ENCODE assay signal across 11 cellular contexts in the genomic region with DNA sequence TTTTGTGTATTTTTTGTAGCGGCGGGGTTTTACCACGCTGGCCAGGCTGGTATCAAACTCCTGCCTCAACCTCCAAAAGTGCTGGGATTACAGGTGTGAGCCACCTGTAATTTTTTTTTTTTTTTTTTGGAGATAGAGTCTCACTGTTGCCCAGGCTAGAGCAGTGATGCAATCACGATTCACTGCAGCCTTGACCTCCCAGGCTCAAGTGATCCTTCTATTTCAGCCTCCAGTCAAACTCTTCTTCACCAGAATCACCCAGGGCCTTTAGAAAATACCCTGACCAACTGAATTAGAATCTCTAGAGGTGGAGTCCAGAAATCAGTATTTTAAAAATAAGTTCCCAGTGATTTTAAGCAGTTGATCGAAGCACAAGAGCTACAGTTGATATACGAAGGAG. TPM values are rescaled to one million over a fixed set of nuclear protein-coding genes. Genes with fewer than 3 reads are reported as not detected.
A peak's percentile ranks its signal among the peaks of the same experiment; 100 is the strongest.
DNase-seq lines count a peak whose midpoint lies in the region; ATAC-seq, FAIRE-seq and TF ChIP-seq lines count a peak whose summit lies in the region.
"Had no signal": no experiment of that assay in that cellular context is flagged by ENCODE, and none has a peak within 500 bp of the region (broad histone marks: within the 10 kb centered on the region; RNA-seq: fewer than 3 reads in every experiment).

No MANE protein-coding gene starts in this region.

- no peak overlapping the region for H4K5ac ChIP-seq in H1 (ENCODE audit: insufficient read length, low read depth, low read length)

- H3K36me3 ChIP-seq in H1 (ENCODE audit: control insufficient read depth in 2 of 4, insufficient read depth in 4 of 4, low read length in 3 of 4) (peaks cover 0 to 7% (median 1%) of the 10 kb centered on the region in 4 experiments; a peak in 3 of 8 replicates), neutrophil (peaks cover 18% of the 10 kb centered on the region)

- H4K8ac ChIP-seq in H1 (ENCODE audit: extremely low read depth, insufficient read depth, low read length) = no peak overlapping the region

- H3K9ac ChIP-seq in H1 (replicated peaks in 1 of 4; ENCODE audit: extremely low read depth in 1 of 4, low read depth in 3 of 4, low read length in 3 of 4) = no peak overlapping the region

- no peak overlapping the region for H3K56ac ChIP-seq in H1 (replicated peaks; ENCODE audit: insufficient read length, low read depth, low read length)

- H3K4me2 ChIP-seq in H1 (ENCODE audit: insufficient read depth in 1 of 2, low read depth in 2 of 2, low read length in 2 of 2) = no peak overlapping the region; a peak in 1 of 4 replicates

- FAIRE-seq in H1 (lab: Jason Lieb, UNC) = no peak

- H2BK12ac ChIP-seq in H1 (ENCODE audit: low read depth, low read length) = no peak overlapping the region

- H4K91ac ChIP-seq in H1 (replicated peaks; ENCODE audit: insufficient read length, low read length) = no peak overlapping the region

- H2BK20ac ChIP-seq in H1 (ENCODE audit: low read length) = no peak overlapping the region

- peak overlapping the region; percentile 26 for H3K27ac Mint-ChIP-seq in stimulated activated naive CD8-positive, alpha-beta T cell treated with anti-CD3 and anti-CD28 coated beads, Interleukin-15, Interleukin-2, amounts not matched to agents 100 ng/mL and 50 ng/mL, for 24 hours
- peak overlapping the region in 1 of 6 donors; percentile 2 for H3K27ac Mint-ChIP-seq in immature natural killer cell

- no peak overlapping the region for H3K23ac ChIP-seq in H1 (ENCODE audit: insufficient read length)

- no peak overlapping the region for H3K4me3 Mint-ChIP-seq in stimulated activated naive CD8-positive, alpha-beta T cell treated with anti-CD3 and anti-CD28 coated beads, Interleukin-15, Interleukin-2, amounts not matched to agents 100 ng/mL and 50 ng/mL, for 24 hours
- no peak overlapping the region for H3K4me3 Mint-ChIP-seq in immature natural killer cell
- H3K4me3 Mint-ChIP-seq: stimulated activated naive CD8-positive, alpha-beta T cell treated with anti-CD3 and anti-CD28 coated beads, Interleukin-15, amount 100 ng/mL, for 72 hours had no signal

- no peak overlapping the region for H2BK120ac ChIP-seq in H1 (replicated peaks; ENCODE audit: low read depth, low read length)

- H3K4ac ChIP-seq in H1 (replicated peaks; ENCODE audit: insufficient read length, low read depth, low read length) = no peak overlapping the region

- no peak overlapping the region for H2BK15ac ChIP-seq in H1 (ENCODE audit: low read length)

- no peak overlapping the region for H3K27ac ChIP-seq in H1 (ENCODE audit: low read depth, low read length)
- H3K27ac ChIP-seq in neutrophil = peak overlapping the region; percentile 87

- H3K4me1 ChIP-seq in H1 (replicated peaks in 1 of 4; ENCODE audit: control insufficient read depth in 3 of 4, insufficient read depth in 4 of 4, low read length in 3 of 4) (peaks cover 0 to 6% (median 1%) of the 10 kb centered on the region in 4 experiments; a peak in 3 of 7 replicates), neutrophil (ENCODE audit: control insufficient read depth in 1 of 2, insufficient read depth in 1 of 2, low read depth in 1 of 2, low read length in 1 of 2) (peaks cover 50 to 52% of the 10 kb centered on the region in 2 experiments)

- TF ChIP-seq RAD21 in H1 (IDR thresholded peaks at IDR 0.05 in 1 of 2, conservative IDR thresholded peaks at IDR 0.05 in 1 of 2; ENCODE audit: low read depth in 2 of 2, low read length in 2 of 2) = no peak

- H3K18ac ChIP-seq in H1 (ENCODE audit: extremely low read depth, low read length) = no peak overlapping the region

- 94% methylated on average over 6 of the region's 6 CpGs; no CpG with 5 or more reads in 1 of the 2 experiments for WGBS in H1 (ENCODE audit: extremely low coverage in 1 of 2, insufficient coverage in 1 of 2, insufficient read length in 1 of 2, insufficient replicate concordance in 2 of 2, low coverage in 1 of 2, low lambda C conversion rate in 2 of 2, missing lambda C conversion rate in 1 of 2), 2 experiments

- H3K9me3 Mint-ChIP-seq in stimulated activated naive CD8-positive, alpha-beta T cell treated with anti-CD3 and anti-CD28 coated beads, Interleukin-15, Interleukin-2, amounts not matched to agents 100 ng/mL and 50 ng/mL, for 24 hours = no peaks in the 10 kb centered on the region
- no peaks in the 10 kb centered on the region for H3K9me3 Mint-ChIP-seq in immature natural killer cell
- H3K9me3 Mint-ChIP-seq: stimulated activated naive CD8-positive, alpha-beta T cell treated with anti-CD3 and anti-CD28 coated beads, Interleukin-15, amount 100 ng/mL, for 72 hours had no signal

- ATAC-seq in stimulated activated naive CD8-positive, alpha-beta T cell treated with anti-CD3 and anti-CD28 coated beads, Interleukin-15, Interleukin-2, amounts not matched to agents 100 U/mL and 50 U/mL, for 24 hours = no peak
- ATAC-seq in left lobe of liver = no peak
- ATAC-seq: stimulated activated naive CD8-positive, alpha-beta T cell treated with anti-CD3 and anti-CD28 coated beads, Interleukin-15, amount 100 ng/mL, for 72 hours had no signal

- DNase-seq in stimulated activated naive CD8-positive, alpha-beta T cell treated with anti-CD3 and anti-CD28 coated beads, Interleukin-15, Interleukin-2, amounts not matched to agents 100 U/mL and 50 U/mL, for 24 hours = no peak
- DNase-seq in H1 (ENCODE audit: low read depth in 1 of 2, low spot score in 2 of 2) = no peak
- DNase-seq in effector CD4-positive, alpha-beta T cell = no peak
- no peak for DNase-seq in GM10266 (ENCODE audit: extremely low spot score)
- no peak for DNase-seq in immature natural killer cell
- DNase-seq in left lobe of liver (ENCODE audit: low spot score) = no peak
- DNase-seq: stimulated activated naive CD8-positive, alpha-beta T cell treated with anti-CD3 and anti-CD28 coated beads, Interleukin-15, amount 100 ng/mL, for 72 hours had no signal

- H2AK5ac ChIP-seq in H1 (ENCODE audit: low read depth, low read length) = no peak overlapping the region

- H3K9me3 ChIP-seq in H1 (ENCODE audit: insufficient read depth in 2 of 2, low read depth in 1 of 2, low read length in 1 of 2) (no peaks in the 10 kb centered on the region), neutrophil (no peaks in the 10 kb centered on the region)

- TF ChIP-seq POLR2A in H1 (IDR thresholded peaks at IDR 0.05; ENCODE audit: control extremely low read depth in 1 of 2, low read depth in 2 of 2, low read length in 2 of 2) = no peak

- H3K4me1 Mint-ChIP-seq in stimulated activated naive CD8-positive, alpha-beta T cell treated with anti-CD3 and anti-CD28 coated beads, Interleukin-15, Interleukin-2, amounts not matched to agents 100 ng/mL and 50 ng/mL, for 24 hours (ENCODE audit: low read depth) = peaks cover 61% of the 10 kb centered on the region
- H3K4me1 Mint-ChIP-seq in immature natural killer cell = peaks cover 52 to 66% of the 10 kb centered on the region in 2 donors

- peaks cover 3% of the 10 kb centered on the region; the same call in 1 of the 2 replicates for H3K23me2 ChIP-seq in H1 (ENCODE audit: low read depth, low read length)

- CTCF ChIA-PET in H1 (lab: Charles Lee; ENCODE audit: partially characterized antibody) = interaction anchor here (0.6 to 11.7 kb wide), 14 partner anchors 10 to 382 kb away, joined by 3 to 97 read pairs (median 4); partner anchors contain the start of genes HSPB9, KAT2A and NKIRAS2

- H2AFZ ChIP-seq in H1 (ENCODE audit: low read length) = no peak overlapping the region

- H3K14ac ChIP-seq in H1 (ENCODE audit: insufficient read length) = no peak overlapping the region

- no peaks in the 10 kb centered on the region for H3K27me3 Mint-ChIP-seq in stimulated activated naive CD8-positive, alpha-beta T cell treated with anti-CD3 and anti-CD28 coated beads, Interleukin-15, Interleukin-2, amounts not matched to agents 100 ng/mL and 50 ng/mL, for 24 hours
- H3K27me3 Mint-ChIP-seq in immature natural killer cell (ENCODE audit: low read depth in 3 of 3) = peaks cover 0 to 6% (median 2%) of the 10 kb centered on the region in 3 donors
- H3K27me3 Mint-ChIP-seq: stimulated activated naive CD8-positive, alpha-beta T cell treated with anti-CD3 and anti-CD28 coated beads, Interleukin-15, amount 100 ng/mL, for 72 hours had no signal

- H4K20me1 ChIP-seq in H1 (replicated peaks in 1 of 2; ENCODE audit: control insufficient read depth in 1 of 2, insufficient read depth in 2 of 2, low read length in 2 of 2) = peaks cover 5 to 15% of the 10 kb centered on the region in 2 experiments

- peaks cover 30% of the 10 kb centered on the region for H3K36me3 Mint-ChIP-seq in stimulated activated naive CD8-positive, alpha-beta T cell treated with anti-CD3 and anti-CD28 coated beads, Interleukin-15, Interleukin-2, amounts not matched to agents 100 ng/mL and 50 ng/mL, for 24 hours (ENCODE audit: low read depth)
- H3K36me3 Mint-ChIP-seq in immature natural killer cell = peaks cover 3 to 4% (median 4%) of the 10 kb centered on the region in 3 donors

- no peaks in the 10 kb centered on the region for H3K27me3 ChIP-seq in H1 (replicated peaks in 1 of 4; ENCODE audit: control insufficient read depth in 3 of 4, extremely low read depth in 1 of 4, insufficient read depth in 3 of 4, low read length in 3 of 4)
- no peaks in the 10 kb centered on the region for H3K27me3 ChIP-seq in neutrophil

- no peak for TF ChIP-seq EP300 in H1 (IDR thresholded peaks at IDR 0.05; ENCODE audit: borderline replicate concordance in 1 of 2, low read depth in 2 of 2, low read length in 2 of 2)

- H3K79me1 ChIP-seq in H1 (ENCODE audit: low read depth, low read length) = peaks cover 19% of the 10 kb centered on the region

- no peak overlapping the region for H3K4me3 ChIP-seq in H1 (ENCODE audit: extremely low read depth in 1 of 4, insufficient read depth in 2 of 4, low read depth in 3 of 4, low read length in 4 of 4)
- peak overlapping the region in 1 of 2 experiments; percentile 7 for H3K4me3 ChIP-seq in neutrophil (ENCODE audit: low read depth in 1 of 2, low read length in 1 of 2)

- no peak overlapping the region for H2BK5ac ChIP-seq in H1 (ENCODE audit: low read depth, low read length)

- POLR2A ChIA-PET in H1 (lab: Charles Lee; ENCODE audit: partially characterized antibody) = no interaction called here

- peaks cover 0 to 55% of the 10 kb centered on the region in 2 experiments; a peak in 2 of 4 replicates for H3K79me2 ChIP-seq in H1 (ENCODE audit: control insufficient read depth in 1 of 2, insufficient read depth in 2 of 2, low read length in 2 of 2)

- TF ChIP-seq CTCF in H1 (IDR thresholded peaks at IDR 0.05; ENCODE audit: control extremely low read depth in 1 of 3, insufficient read depth in 1 of 3, low read depth in 1 of 3, low read length in 3 of 3) (no peak), neutrophil (IDR thresholded peaks at IDR 0.05) (no peak), GM10266 (IDR thresholded peaks at IDR 0.05; ENCODE audit: control insufficient read depth, insufficient read depth, low read depth, missing control alignments) (no peak)

RNA-seq across cellular contexts. Expression of gene HSPB9, which starts 12.5 kb away (rescaled TPM):
- 0.30 and 0.33 TPM in 2 replicates for total RNA-seq in H1 (2021; fragmentation: NEBNext Ultra II Directional; extraction: Animal tissue kit (Norgen Biotek cat#: 25700))
- polyA plus RNA-seq in H1 (2011; rRNA removed) = 0.25 and 0.27 TPM in 2 replicates
- 0.39 TPM for polyA plus RNA-seq in H1 (2011; cell fraction: cytosol; rRNA removed)
- polyA plus RNA-seq in H1 (2011; cell fraction: nucleus; rRNA removed) = 1.1 TPM
- polyA plus RNA-seq in H1 (2012, experiment 1 of 2) = 0.27 to 0.55 TPM (median 0.32 TPM) in 4 replicates
- polyA plus RNA-seq in H1 (2012, experiment 2 of 2) = 0.29 TPM
- 0.24 TPM for polyA plus RNA-seq in H1 (2013, experiment 1 of 2)
- polyA plus RNA-seq in H1 (2013, experiment 2 of 2) = 0.20 TPM
- polyA minus RNA-seq in H1 (2011; rRNA and poly(A)+ RNA removed) = 0.15 and 0.16 TPM in 2 replicates
- polyA minus RNA-seq in H1 (2011; cell fraction: cytosol; rRNA and poly(A)+ RNA removed) = not detected
- 0.70 TPM for polyA minus RNA-seq in H1 (2011; cell fraction: nucleus; rRNA and poly(A)+ RNA removed)
- under 1 TPM in 1 of 3 donors, not detected in 2; 0.11 TPM for polyA plus RNA-seq in immature natural killer cell
- 1.1 TPM for total RNA-seq in left lobe of liver
- total RNA-seq: glomerular endothelial cell, myocyte had no signal

RNA-seq across cellular contexts. Expression of gene KAT2A, which starts 14.0 kb away (rescaled TPM):
- 32.5 and 34.2 TPM in 2 replicates for total RNA-seq in H1 (2021; fragmentation: NEBNext Ultra II Directional; extraction: Animal tissue kit (Norgen Biotek cat#: 25700))
- polyA plus RNA-seq in H1 (2011; rRNA removed) = 40.1 and 52.5 TPM in 2 replicates
- 48.0 TPM for polyA plus RNA-seq in H1 (2011; cell fraction: cytosol; rRNA removed)
- 342 TPM for polyA plus RNA-seq in H1 (2011; cell fraction: nucleus; rRNA removed)
- 29.3 to 46.0 TPM (median 39.5 TPM) in 4 replicates for polyA plus RNA-seq in H1 (2012, experiment 1 of 2)
- 24.5 TPM for polyA plus RNA-seq in H1 (2012, experiment 2 of 2)
- 38.2 TPM for polyA plus RNA-seq in H1 (2013, experiment 1 of 2)
- 33.7 TPM for polyA plus RNA-seq in H1 (2013, experiment 2 of 2)
- 17.6 and 21.1 TPM in 2 replicates for polyA minus RNA-seq in H1 (2011; rRNA and poly(A)+ RNA removed)
- polyA minus RNA-seq in H1 (2011; cell fraction: cytosol; rRNA and poly(A)+ RNA removed) = 11.9 TPM
- 29.5 TPM for polyA minus RNA-seq in H1 (2011; cell fraction: nucleus; rRNA and poly(A)+ RNA removed)
- 1 to 10 TPM; 2.9 to 4.3 (median 3.5) TPM for polyA plus RNA-seq in immature natural killer cell
- total RNA-seq in left lobe of liver = 30.8 TPM

RNA-seq across cellular contexts. Expression of gene RAB5C, which starts 19.6 kb away (rescaled TPM):
- 67.1 and 67.7 TPM in 2 replicates for total RNA-seq in H1 (2021; fragmentation: NEBNext Ultra II Directional; extraction: Animal tissue kit (Norgen Biotek cat#: 25700))
- polyA plus RNA-seq in H1 (2011; rRNA removed) (123 and 150 TPM in 2 replicates), immature natural killer cell (100 to 1,000 TPM; 120 to 152 (median 133) TPM)
- 110 TPM for polyA plus RNA-seq in H1 (2011; cell fraction: cytosol; rRNA removed)
- 81.4 TPM for polyA plus RNA-seq in H1 (2011; cell fraction: nucleus; rRNA removed)
- polyA plus RNA-seq in H1 (2012, experiment 1 of 2) = 70.1 to 88.8 TPM (median 82.2 TPM) in 4 replicates
- 94.1 TPM for polyA plus RNA-seq in H1 (2012, experiment 2 of 2)
- polyA plus RNA-seq in H1 (2013, experiment 1 of 2) = 76.8 TPM
- polyA plus RNA-seq in H1 (2013, experiment 2 of 2) = 72.7 TPM
- 52.5 and 59.7 TPM in 2 replicates for polyA minus RNA-seq in H1 (2011; rRNA and poly(A)+ RNA removed)
- 38.7 TPM for polyA minus RNA-seq in H1 (2011; cell fraction: cytosol; rRNA and poly(A)+ RNA removed)
- polyA minus RNA-seq in H1 (2011; cell fraction: nucleus; rRNA and poly(A)+ RNA removed) = 22.6 TPM
- total RNA-seq in left lobe of liver = 56.3 TPM

RNA-seq across cellular contexts. Expression of gene DHX58, which starts 22.6 kb away (rescaled TPM):
- 4.4 and 5.6 TPM in 2 replicates for total RNA-seq in H1 (2021; fragmentation: NEBNext Ultra II Directional; extraction: Animal tissue kit (Norgen Biotek cat#: 25700))
- polyA plus RNA-seq in H1 (2011; rRNA removed) = 9.9 and 10.3 TPM in 2 replicates
- 9.7 TPM for polyA plus RNA-seq in H1 (2011; cell fraction: cytosol; rRNA removed)
- 7.9 TPM for polyA plus RNA-seq in H1 (2011; cell fraction: nucleus; rRNA removed)
- 4.3 to 9.4 TPM (median 6.9 TPM) in 4 replicates for polyA plus RNA-seq in H1 (2012, experiment 1 of 2)
- 5.4 TPM for polyA plus RNA-seq in H1 (2012, experiment 2 of 2)
- 6.4 TPM for polyA plus RNA-seq in H1 (2013, experiment 1 of 2)
- 5.9 TPM for polyA plus RNA-seq in H1 (2013, experiment 2 of 2)
- 1.0 and 2.4 TPM in 2 replicates for polyA minus RNA-seq in H1 (2011; rRNA and poly(A)+ RNA removed)
- polyA minus RNA-seq in H1 (2011; cell fraction: cytosol; rRNA and poly(A)+ RNA removed) = 1.5 TPM
- polyA minus RNA-seq in H1 (2011; cell fraction: nucleus; rRNA and poly(A)+ RNA removed) = 3.6 TPM
- 10 to 100 TPM in 1 of 3 donors, 1 to 10 TPM in 2; 3.0 to 14.3 (median 9.8) TPM for polyA plus RNA-seq in immature natural killer cell
- 30.3 TPM for total RNA-seq in left lobe of liver

RNA-seq across cellular contexts. Expression of gene ZNF385C, which starts 36.9 kb away (rescaled TPM):
- total RNA-seq in H1 (2021; fragmentation: NEBNext Ultra II Directional; extraction: Animal tissue kit (Norgen Biotek cat#: 25700)) = 2.5 and 3.9 TPM in 2 replicates
- polyA plus RNA-seq in H1 (2011; rRNA removed) (6.1 and 7.3 TPM in 2 replicates), immature natural killer cell (under 1 TPM in 1 of 3 donors, not detected in 2; 0.44 TPM)
- 6.3 TPM for polyA plus RNA-seq in H1 (2011; cell fraction: cytosol; rRNA removed)
- polyA plus RNA-seq in H1 (2011; cell fraction: nucleus; rRNA removed) = 8.4 TPM
- polyA plus RNA-seq in H1 (2012, experiment 1 of 2) = 2.7 to 4.6 TPM (median 3.2 TPM) in 4 replicates
- polyA plus RNA-seq in H1 (2012, experiment 2 of 2) = 3.9 TPM
- 2.5 TPM for polyA plus RNA-seq in H1 (2013, experiment 1 of 2)
- 2.6 TPM for polyA plus RNA-seq in H1 (2013, experiment 2 of 2)
- 2.2 and 2.4 TPM in 2 replicates for polyA minus RNA-seq in H1 (2011; rRNA and poly(A)+ RNA removed)
- 1.0 TPM for polyA minus RNA-seq in H1 (2011; cell fraction: cytosol; rRNA and poly(A)+ RNA removed)
- polyA minus RNA-seq in H1 (2011; cell fraction: nucleus; rRNA and poly(A)+ RNA removed) = 2.3 TPM
- total RNA-seq in left lobe of liver = 0.13 TPM
- total RNA-seq: glomerular endothelial cell had no signal
